ENCODE assay signal across 8 cellular contexts in the genomic region with DNA sequence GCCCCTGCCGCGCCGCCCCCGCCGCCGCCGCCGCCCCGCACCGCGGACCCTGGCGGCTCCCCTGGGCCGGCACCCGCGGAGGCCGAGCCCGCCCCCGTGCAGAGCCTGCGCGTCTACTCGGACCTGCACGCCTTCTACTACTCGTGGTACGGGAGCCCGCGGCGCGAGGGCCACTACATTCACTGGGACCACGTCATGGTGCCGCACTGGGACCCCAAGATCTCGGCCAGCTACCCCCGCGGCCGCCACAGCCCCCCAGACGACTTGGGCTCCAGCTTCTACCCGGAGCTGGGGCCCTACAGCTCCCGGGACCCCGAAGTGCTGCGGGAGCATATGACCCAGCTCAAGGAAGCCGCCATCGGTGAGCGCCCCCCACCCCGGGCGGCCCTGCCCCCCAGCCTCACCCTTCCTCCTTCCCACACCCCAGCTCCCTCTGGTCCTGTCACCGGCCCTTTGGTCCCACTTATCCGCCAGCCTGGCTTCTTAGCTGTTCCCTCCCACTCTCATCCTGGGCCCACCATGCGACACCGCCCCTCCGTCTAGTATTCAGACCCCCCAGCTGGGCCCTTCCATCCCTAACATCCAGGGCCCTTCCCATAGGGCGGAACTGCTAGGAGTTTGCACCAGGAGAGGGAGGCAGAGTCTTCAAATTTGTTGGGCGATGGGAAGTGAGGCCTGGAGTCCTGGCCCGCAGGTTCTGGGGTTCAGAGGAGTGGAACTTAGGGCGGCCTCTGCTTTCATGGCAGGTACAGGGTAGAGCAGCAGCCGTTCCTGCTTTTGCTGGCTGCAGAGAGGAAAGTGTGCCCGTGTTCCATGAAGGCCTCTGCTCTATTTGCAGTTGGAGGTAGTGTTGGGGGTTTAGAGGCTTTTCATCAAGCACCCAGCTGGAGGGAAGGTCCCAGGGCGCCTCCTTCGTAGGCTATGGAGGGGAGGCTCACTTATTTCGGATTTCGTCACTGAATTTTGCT. TPM values are rescaled to one million over a fixed set of nuclear protein-coding genes. Genes with fewer than 3 reads are reported as not detected.
DNase-seq lines count a peak whose midpoint lies in the region; ATAC-seq and TF ChIP-seq lines count a peak whose summit lies in the region.

No MANE protein-coding gene starts in this region.

- H3K4me1 ChIP-seq in iPS DF 6.9 (ENCODE audit: control insufficient read depth, insufficient read depth, low read length) = no peaks in the 10 kb centered on the region

- ATAC-seq in HG02610 (IDR thresholded peaks at IDR 0.05; ENCODE audit: unreplicated experiment) = peak; percentile 14
- peak; percentile 7 for ATAC-seq in SK-N-SH treated with all-trans-retinoic acid at 6 μM for 48 hours
- ATAC-seq in GM21367 (IDR thresholded peaks at IDR 0.05; ENCODE audit: unreplicated experiment) = no peak
- ATAC-seq in GM21786 (IDR thresholded peaks at IDR 0.05; ENCODE audit: unreplicated experiment) = no peak

- no peaks in the 10 kb centered on the region for H3K9me3 ChIP-seq in iPS DF 6.9 (ENCODE audit: control insufficient read depth, insufficient read depth, low read length)

- in situ Hi-C loops in G401 (cut with HindIII; ENCODE audit: low sequenced_read_pairs) = no loop called here

- WGBS in iPS DF 6.9 (ENCODE audit: insufficient coverage, insufficient read length) = no CpG with 5 or more reads among the region's 59 CpGs

- H3K36me3 ChIP-seq in iPS DF 6.9 (ENCODE audit: control insufficient read depth, insufficient read depth, low read length) = no peaks in the 10 kb centered on the region

- peaks cover 14% of the 10 kb centered on the region; the same call in 1 of the 2 replicates for H3K27me3 ChIP-seq in iPS DF 6.9 (ENCODE audit: control insufficient read depth, insufficient read depth, low read length)

- H3K27ac ChIP-seq in iPS DF 6.9 (ENCODE audit: low read length) = no peak overlapping the region

- peak overlapping the region; percentile 37; the same call in 1 of the 2 replicates for H3K4me3 ChIP-seq in iPS DF 6.9 (ENCODE audit: low read length)

- DNase-seq in G401 (ENCODE audit: low spot score) (peak; percentile 31), iPS DF 6.9 (ENCODE audit: low read depth, low spot score) (no peak), superior temporal gyrus (ENCODE audit: extremely low spot score) (peak; percentile 17), foreskin melanocyte (no peak)

TF ChIP-seq in SK-N-SH treated with all-trans-retinoic acid at 6 μM for 48 hours, 23 proteins besides CTCF, POLR2A, EP300 and RAD21:
- TF ChIP-seq TOX (CRISPR knock-in tag; IDR thresholded peaks at IDR 0.05; ENCODE audit: borderline replicate concordance) (no peak), SNAI2 (CRISPR knock-in tag; IDR thresholded peaks at IDR 0.05) (no peak), POU6F1 (CRISPR knock-in tag; IDR thresholded peaks at IDR 0.05; ENCODE audit: borderline replicate concordance, low read depth) (no peak), ZC3H10 (CRISPR knock-in tag; IDR thresholded peaks at IDR 0.05) (no peak)

RNA-seq across cellular contexts. Expression of gene MANEAL, which starts 1.0 kb away (rescaled TPM):
- 22.0 and 31.3 TPM in 2 replicates for total RNA-seq in G401 (2014; rRNA removed; shearing (Covaris generic))

RNA-seq across cellular contexts. Expression of gene C1orf122, which starts 12.9 kb away (rescaled TPM):
- 99.0 and 128 TPM in 2 replicates for total RNA-seq in G401 (2014; rRNA removed; shearing (Covaris generic))

RNA-seq across cellular contexts. Expression of gene YRDC, which starts 13.4 kb away (rescaled TPM):
- total RNA-seq in G401 (2014; rRNA removed; shearing (Covaris generic)) = 35.1 and 36.4 TPM in 2 replicates

RNA-seq across cellular contexts. Expression of gene EPHA10, which starts 29.7 kb away (rescaled TPM):
- total RNA-seq in G401 (2014; rRNA removed; shearing (Covaris generic)) = 0.17 and 0.49 TPM in 2 replicates

Comparison
In these comparisons a context has a peak if more than half of its experiments do, and no peak if none do; other contexts are left out.
1. DNase-seq: peak in G401 (single experiment) and superior temporal gyrus (single experiment); none in iPS DF 6.9 (single experiment) and foreskin melanocyte (single experiment).
2. ATAC-seq: peak in HG02610 (single experiment) and SK-N-SH treated with all-trans-retinoic acid at 6 μM for 48 hours (single experiment); none in GM21367 (single experiment) and GM21786 (single experiment).